In genomic region chr17:73199751-73200317, GRCh38 we compare ENCODE assay signal across 32 cellular contexts. TPM values are rescaled to one million over a fixed set of nuclear protein-coding genes. Genes with fewer than 3 reads are reported as not detected.
"Had no signal": no experiment of that assay in that cellular context is flagged by ENCODE, and none has a peak within 500 bp of the region (broad histone marks: within the 10 kb centered on the region; RNA-seq: fewer than 3 reads in every experiment).

No MANE protein-coding gene starts in this region.

- H3K4me1 ChIP-seq: SJCRH30 had no signal

- H3K9me3 ChIP-seq: MG63, SJCRH30 had no signal

- H3K9me3 Mint-ChIP-seq: activated B cell treated with CpG ODN at 0.5 μM for 24 hours; activated CD4-positive, alpha-beta memory T cell treated with anti-CD3 and anti-CD28 coated beads for 36 hours; activated naive CD4-positive, alpha-beta T cell treated with anti-CD3 and anti-CD28 coated beads for 36 hours; activated naive CD4-positive, alpha-beta T cell treated with anti-CD3 and anti-CD28 coated beads, Interleukin-2, amount 50 U/mL, for 72 hours; activated T-cell treated with anti-CD3 and anti-CD28 coated beads, Interleukin-2, amount 50 U/mL, for 72 hours; activated T-helper 17 cell treated with anti-CD3 and anti-CD28 coated beads, Interleukin-2, amount 50 U/mL, for 72 hours had no signal

- ATAC-seq: activated naive CD4-positive, alpha-beta T cell treated with anti-CD3 and anti-CD28 coated beads, Interleukin-2, amount 50 U/mL, for 72 hours; activated T-cell treated with anti-CD3 and anti-CD28 coated beads, Interleukin-2, amount 50 U/mL, for 72 hours; activated T-helper 17 cell treated with anti-CD3 and anti-CD28 coated beads, Interleukin-2, amount 50 U/mL, for 72 hours; Panc1 had no signal

- H3K27me3 ChIP-seq: brain microvascular endothelial cell, MG63, SJCRH30 had no signal

- H3K4me1 Mint-ChIP-seq: activated B cell treated with CpG ODN at 0.5 μM for 24 hours had no signal

- H3K4me3 ChIP-seq: MG63, SJCRH30, SK-N-MC had no signal

- DNase-seq: activated B cell treated with CpG ODN at 0.5 μM for 24 hours; activated CD4-positive, alpha-beta memory T cell treated with anti-CD3 and anti-CD28 coated beads for 36 hours; activated CD4-positive, alpha-beta T cell treated with anti-CD3 and anti-CD28 coated beads for 4 hours; activated CD4-positive, alpha-beta T cell treated with anti-CD3 and anti-CD28 coated beads, Interleukin-2, amount 50 U/mL, for 1 hour; activated CD4-positive, CD25-positive, alpha-beta regulatory T cell treated with anti-CD3 and anti-CD28 coated beads, Interleukin-2, amount 50 U/mL, for 72 hours; activated CD8-positive, alpha-beta memory T cell treated with anti-CD3 and anti-CD28 coated beads, Interleukin-2, amount 50 U/mL, for 4 hours; activated gamma-delta T cell treated with Interleukin-2 at 50 U/mL for 16 hours; activated naive CD4-positive, alpha-beta T cell treated with anti-CD3 and anti-CD28 coated beads for 36 hours; activated T-cell treated with anti-CD3 and anti-CD28 coated beads, Interleukin-2, amount 50 U/mL, for 72 hours; amniotic stem cell; aorta; brain microvascular endothelial cell; central memory CD4-positive, alpha-beta T cell; Kasumi-1; KG1; MG63; NCI-H1048; NCI-H1105 treated with DMSO at 0.1 percent for 48 hours; NCI-H1436; NCI-H1694 treated with DMSO at 0.1 percent for 48 hours; NCI-H2029; NCI-H345; NCI-H524 treated with DMSO at 0.1 percent for 48 hours; SHP77; SJCRH30; T-helper 2 cell; T-helper 9 cell had no signal

- H3K4me3 Mint-ChIP-seq: activated B cell treated with CpG ODN at 0.5 μM for 24 hours; activated CD4-positive, alpha-beta memory T cell treated with anti-CD3 and anti-CD28 coated beads for 36 hours; activated naive CD4-positive, alpha-beta T cell treated with anti-CD3 and anti-CD28 coated beads for 36 hours; activated T-cell treated with anti-CD3 and anti-CD28 coated beads, Interleukin-2, amount 50 U/mL, for 72 hours; activated T-helper 17 cell treated with anti-CD3 and anti-CD28 coated beads, Interleukin-2, amount 50 U/mL, for 72 hours had no signal

- H3K27me3 Mint-ChIP-seq: activated B cell treated with CpG ODN at 0.5 μM for 24 hours; activated CD4-positive, alpha-beta memory T cell treated with anti-CD3 and anti-CD28 coated beads for 36 hours; activated T-helper 17 cell treated with anti-CD3 and anti-CD28 coated beads, Interleukin-2, amount 50 U/mL, for 72 hours had no signal

- H3K27ac Mint-ChIP-seq: activated B cell treated with CpG ODN at 0.5 μM for 24 hours; activated CD4-positive, alpha-beta memory T cell treated with anti-CD3 and anti-CD28 coated beads for 36 hours; activated naive CD4-positive, alpha-beta T cell treated with anti-CD3 and anti-CD28 coated beads for 36 hours; activated naive CD4-positive, alpha-beta T cell treated with anti-CD3 and anti-CD28 coated beads, Interleukin-2, amount 50 U/mL, for 72 hours; activated T-cell treated with anti-CD3 and anti-CD28 coated beads, Interleukin-2, amount 50 U/mL, for 72 hours; activated T-helper 17 cell treated with anti-CD3 and anti-CD28 coated beads, Interleukin-2, amount 50 U/mL, for 72 hours had no signal

- H3K27ac ChIP-seq: brain microvascular endothelial cell, SJCRH30, SK-N-MC, VCaP had no signal

RNA-seq across cellular contexts. Expression of gene SSTR2, which starts 35.0 kb away (rescaled TPM):
- total RNA-seq: activated naive CD4-positive, alpha-beta T cell treated with anti-CD3 and anti-CD28 coated beads for 36 hours had no signal
